In genomic region chr12:9134981-9135628, GRCh38 we compare ENCODE assay signal across 9 cellular contexts. TPM values are rescaled to one million over a fixed set of nuclear protein-coding genes. Genes with fewer than 3 reads are reported as not detected.
A peak's percentile ranks its signal among the peaks of the same experiment; 100 is the strongest.
DNase-seq lines count a peak whose midpoint lies in the region; TF ChIP-seq lines count a peak whose summit lies in the region.
"Had no signal": no experiment of that assay in that cellular context is flagged by ENCODE, and none has a peak within 500 bp of the region (broad histone marks: within the 10 kb centered on the region; RNA-seq: fewer than 3 reads in every experiment).

No MANE protein-coding gene starts in this region.

- H3F3A ChIP-seq in neural progenitor cell (ENCODE audit: low read depth), result no peaks in the 10 kb centered on the region

- intact Hi-C loops in vagina (cut with DNase I), result no loop called here

- H3K27ac ChIP-seq in coronary artery (no peak overlapping the region), neural progenitor cell (no peak overlapping the region), vagina (no peak overlapping the region)

- H3K9ac ChIP-seq in neural progenitor cell, result no peak overlapping the region

- H3K36me3 ChIP-seq in neural progenitor cell, result no peaks in the 10 kb centered on the region
- no peaks in the 10 kb centered on the region for H3K36me3 ChIP-seq in vagina

- no peak overlapping the region for H3K4me2 ChIP-seq in neural progenitor cell

- H3K4me3 Mint-ChIP-seq in neural progenitor cell, result no peak overlapping the region

- no peaks in the 10 kb centered on the region for H3K79me2 ChIP-seq in neural progenitor cell (ENCODE audit: low read depth)

- TF ChIP-seq CTCF in coronary artery (IDR thresholded peaks at IDR 0.05) (no peak), neural progenitor cell (IDR thresholded peaks at IDR 0.05) (peak; percentile 11), vagina (IDR thresholded peaks at IDR 0.05) (no peak)

- H3K9me3 Mint-ChIP-seq in neural progenitor cell, result peaks cover 9% of the 10 kb centered on the region
- H3K9me3 Mint-ChIP-seq: activated T-helper 2 cell treated with anti-CD3 and anti-CD28 coated beads, Interferon-gamma antibody, Interleukin-2, Interleukin-4, amounts not matched to agents 10 μg/mL and 5 μg/mL and 100 μg/mL, durations not matched to agents 14 hours and 24 hours and 36 hours had no signal

- H3K4me1 Mint-ChIP-seq in neural progenitor cell, result no peaks in the 10 kb centered on the region

- no peaks in the 10 kb centered on the region for H4K20me1 ChIP-seq in neural progenitor cell (ENCODE audit: low read depth)

- no peak overlapping the region for H2AFZ ChIP-seq in neural progenitor cell (replicated peaks)

- TF ChIP-seq POLR2A in vagina (IDR thresholded peaks at IDR 0.05), result no peak

- H3K27me3 ChIP-seq in neural progenitor cell (no peaks in the 10 kb centered on the region), vagina (no peaks in the 10 kb centered on the region)

- peak overlapping the region; percentile 14 for H3K27ac Mint-ChIP-seq in neural progenitor cell
- H3K27ac Mint-ChIP-seq: activated T-helper 2 cell treated with anti-CD3 and anti-CD28 coated beads, Interferon-gamma antibody, Interleukin-2, Interleukin-4, amounts not matched to agents 10 μg/mL and 5 μg/mL and 100 μg/mL, durations not matched to agents 14 hours and 24 hours and 36 hours had no signal

- no peaks in the 10 kb centered on the region for H3K36me3 Mint-ChIP-seq in neural progenitor cell

- H3K4me1 ChIP-seq in neural progenitor cell, result no peaks in the 10 kb centered on the region
- H3K4me1 ChIP-seq in vagina, result no peaks in the 10 kb centered on the region

- H3K9me3 ChIP-seq in neural progenitor cell (ENCODE audit: low read depth) (peaks cover 14% of the 10 kb centered on the region), vagina (no peaks in the 10 kb centered on the region)

- no peaks in the 10 kb centered on the region for H3K27me3 Mint-ChIP-seq in neural progenitor cell (ENCODE audit: insufficient read depth, low read depth)

- DNase-seq in NCI-H82 (lab: John Stamatoyannopoulos, UW), result peak; percentile 33
- no peak for DNase-seq in NCI-H82 treated with DMSO at 0.1 percent for 48 hours (lab: John Stamatoyannopoulos, UW; ENCODE audit: unreplicated experiment)
- peak; percentile 46 for DNase-seq in HT-29 (ENCODE audit: low spot score)
- no peak for DNase-seq in coronary artery (ENCODE audit: low spot score)
- no peak for DNase-seq in neural progenitor cell (ENCODE audit: low spot score)
- DNase-seq in vagina (ENCODE audit: extremely low spot score in 2 of 2), result no peak
- DNase-seq in globus pallidus (ENCODE audit: low spot score), result no peak
- no peak for DNase-seq in GM19240 (ENCODE audit: insufficient read length, low spot score)

- peak overlapping the region; percentile 44 for H3K4me3 ChIP-seq in coronary artery
- H3K4me3 ChIP-seq in neural progenitor cell, result no peak overlapping the region
- no peak overlapping the region for H3K4me3 ChIP-seq in vagina

RNA-seq across cellular contexts. Expression of gene A2M, which starts 19.4 kb away (rescaled TPM):
- not detected in 2 replicates for total RNA-seq in HT-29 (2014; rRNA removed; shearing (Covaris generic))
- total RNA-seq in neural progenitor cell (ENCODE audit: low replicate concordance) (0.03 TPM in 1 of 2 replicates, not detected in the other), vagina (274 TPM)
- total RNA-seq: activated T-helper 2 cell treated with anti-CD3 and anti-CD28 coated beads, Interferon-gamma antibody, Interleukin-2, Interleukin-4, amounts not matched to agents 10 μg/mL and 5 μg/mL and 100 μg/mL, durations not matched to agents 14 hours and 24 hours and 36 hours had no signal

Comparison
In these comparisons a context has a peak if more than half of its experiments do, and no peak if none do; other contexts are left out.
1. DNase-seq: peak in NCI-H82 (single experiment) and HT-29 (single experiment); none in NCI-H82 treated with DMSO at 0.1 percent for 48 hours (single experiment), coronary artery (single experiment), neural progenitor cell (single experiment), vagina (0 of 2), globus pallidus (single experiment) and GM19240 (single experiment).
2. RNA of gene A2M, which starts 19.4 kb away (total RNA-seq): 274 TPM in vagina (single experiment); not detected in HT-29 and 0.03 TPM in neural progenitor cell; every median in the first group is over 100 times any median in the second.